8 cellular contexts compared by ENCODE assay signal in the genomic region with DNA sequence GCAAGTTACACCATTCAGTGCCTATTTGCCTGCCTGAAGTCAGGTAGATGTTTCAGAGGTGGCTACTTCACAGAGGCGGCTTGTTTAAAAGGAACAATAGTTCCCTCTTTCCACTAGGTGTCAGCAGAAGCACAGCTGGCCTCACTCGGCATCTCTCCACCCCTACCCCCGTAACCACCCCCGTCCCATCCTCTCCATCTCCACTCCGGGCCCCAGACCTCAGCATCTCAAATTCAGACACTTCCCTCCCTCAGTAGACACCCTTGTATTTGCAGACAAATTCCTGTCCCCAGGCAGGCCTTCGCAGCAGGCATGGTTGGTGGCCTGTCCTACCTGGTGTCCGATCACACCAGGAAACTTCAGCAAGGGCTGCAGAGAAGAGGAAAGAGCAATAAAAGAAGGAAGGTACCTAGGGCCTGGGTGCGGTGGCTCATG. TPM values are rescaled to one million over a fixed set of nuclear protein-coding genes. Genes with fewer than 3 reads are reported as not detected.
DNase-seq lines count a peak whose midpoint lies in the region; ATAC-seq and TF ChIP-seq lines count a peak whose summit lies in the region.

No MANE protein-coding gene starts in this region.

- H3K27me3 ChIP-seq in OCI-LY3 (ENCODE audit: low read depth, low read length) (no peaks in the 10 kb centered on the region), neural progenitor cell (no peaks in the 10 kb centered on the region), uterus (no peaks in the 10 kb centered on the region)

- no peaks in the 10 kb centered on the region for H4K20me1 ChIP-seq in OCI-LY3 (ENCODE audit: insufficient read depth, low read length)
- no peaks in the 10 kb centered on the region for H4K20me1 ChIP-seq in neural progenitor cell (ENCODE audit: low read depth)

- H3K4me1 ChIP-seq in OCI-LY3 (ENCODE audit: low read length) = peaks cover 11% of the 10 kb centered on the region; the same call in 1 of the 2 replicates
- H3K4me1 ChIP-seq in neural progenitor cell = peaks cover 8% of the 10 kb centered on the region
- no peaks in the 10 kb centered on the region for H3K4me1 ChIP-seq in uterus

- peaks cover 8% of the 10 kb centered on the region for H3K27me3 Mint-ChIP-seq in activated T-cell treated with anti-CD3 and anti-CD28 coated beads, Interleukin-2, amount 50 U/mL, for 4 hours (ENCODE audit: low read depth)
- peaks cover 12% of the 10 kb centered on the region for H3K27me3 Mint-ChIP-seq in neural progenitor cell (ENCODE audit: insufficient read depth, low read depth)

- intact Hi-C loops in uterus (cut with DNase I; ENCODE audit: low total_unique reads) = no loop called here

- no peak overlapping the region for H3K27ac ChIP-seq in OCI-LY3 (ENCODE audit: low read length)
- H3K27ac ChIP-seq in neural progenitor cell = no peak overlapping the region
- no peak overlapping the region for H3K27ac ChIP-seq in uterus

- peaks cover 7% of the 10 kb centered on the region for H3F3A ChIP-seq in neural progenitor cell (ENCODE audit: low read depth)

- peaks cover 4% of the 10 kb centered on the region for H3K4me1 Mint-ChIP-seq in activated T-cell treated with anti-CD3 and anti-CD28 coated beads, Interleukin-2, amount 50 U/mL, for 4 hours (ENCODE audit: low read depth)
- peaks cover 6% of the 10 kb centered on the region for H3K4me1 Mint-ChIP-seq in neural progenitor cell

- DNase-seq in D341Med (ENCODE audit: low spot score) (peak; percentile 87), KG1 (lab: John Stamatoyannopoulos, UW) (peak; percentile 6), fibroblast of peridontal ligament (ENCODE audit: extremely low read depth) (peak; percentile 65), neural progenitor cell (ENCODE audit: low spot score) (peak; percentile 89), uterus (peak; percentile 52 to 59)
- peak; percentile 34 for DNase-seq in activated T-cell treated with anti-CD3 and anti-CD28 coated beads, Interleukin-2, amount 50 U/mL, for 4 hours

- no peak overlapping the region for H3K9ac ChIP-seq in OCI-LY3 (ENCODE audit: low read length)
- H3K9ac ChIP-seq in neural progenitor cell = no peak overlapping the region

- no peaks in the 10 kb centered on the region for H3K36me3 Mint-ChIP-seq in activated T-cell treated with anti-CD3 and anti-CD28 coated beads, Interleukin-2, amount 50 U/mL, for 4 hours (ENCODE audit: insufficient read depth)
- H3K36me3 Mint-ChIP-seq in neural progenitor cell = no peaks in the 10 kb centered on the region

- no peaks in the 10 kb centered on the region for H3K9me3 ChIP-seq in OCI-LY3 (ENCODE audit: insufficient read depth, low read length)
- H3K9me3 ChIP-seq in neural progenitor cell (ENCODE audit: low read depth) = no peaks in the 10 kb centered on the region
- no peaks in the 10 kb centered on the region for H3K9me3 ChIP-seq in uterus

- TF ChIP-seq POLR2A in uterus (IDR thresholded peaks at IDR 0.05) = no peak

- peak; percentile 93 to 94 for ATAC-seq in activated T-cell treated with anti-CD3 and anti-CD28 coated beads, Interleukin-2, amount 50 U/mL, for 4 hours
- no peak for ATAC-seq in HG03025 (IDR thresholded peaks at IDR 0.05; ENCODE audit: low FRiP score, unreplicated experiment)

- H2AFZ ChIP-seq in OCI-LY3 (ENCODE audit: low read depth, low read length) (peak overlapping the region; percentile 79), neural progenitor cell (replicated peaks) (peak overlapping the region; percentile 86)

- TF ChIP-seq CTCF in OCI-LY3 (IDR thresholded peaks at IDR 0.05; ENCODE audit: low read depth, low read length) = peak; percentile 82
- TF ChIP-seq CTCF in neural progenitor cell (IDR thresholded peaks at IDR 0.05) = peak; percentile 80
- TF ChIP-seq CTCF in uterus (IDR thresholded peaks at IDR 0.05) = peak; percentile 65 to 82 (median 75)

- H3K4me2 ChIP-seq in OCI-LY3 (ENCODE audit: low read length) (peak overlapping the region; percentile 75), neural progenitor cell (peak overlapping the region; percentile 61)

- H3K79me2 ChIP-seq in OCI-LY3 (ENCODE audit: low read length) (no peaks in the 10 kb centered on the region), neural progenitor cell (ENCODE audit: low read depth) (no peaks in the 10 kb centered on the region)

- H3K4me3 Mint-ChIP-seq in activated T-cell treated with anti-CD3 and anti-CD28 coated beads, Interleukin-2, amount 50 U/mL, for 4 hours = no peak overlapping the region
- peak overlapping the region; percentile 55 for H3K4me3 Mint-ChIP-seq in neural progenitor cell

- H3K9me3 Mint-ChIP-seq in activated T-cell treated with anti-CD3 and anti-CD28 coated beads, Interleukin-2, amount 50 U/mL, for 4 hours = no peaks in the 10 kb centered on the region
- H3K9me3 Mint-ChIP-seq in neural progenitor cell = no peaks in the 10 kb centered on the region

- no peaks in the 10 kb centered on the region for H3K36me3 ChIP-seq in OCI-LY3 (replicated peaks; ENCODE audit: low read depth, low read length)
- no peaks in the 10 kb centered on the region for H3K36me3 ChIP-seq in neural progenitor cell
- H3K36me3 ChIP-seq in uterus = no peaks in the 10 kb centered on the region

- peak overlapping the region; percentile 84 for H3K27ac Mint-ChIP-seq in neural progenitor cell

- H3K4me3 ChIP-seq in OCI-LY3 (ENCODE audit: low read length) (peak overlapping the region; percentile 54), neural progenitor cell (peak overlapping the region; percentile 23), uterus (no peak overlapping the region)

RNA-seq across cellular contexts. Expression of a gene that starts 9.1 kb away (rescaled TPM):
- 100 to 1,000 TPM; 112 to 126 (median 120) TPM for total RNA-seq in activated T-cell treated with anti-CD3 and anti-CD28 coated beads, Interleukin-2, amount 50 U/mL, for 4 hours
- total RNA-seq in neural progenitor cell (ENCODE audit: low replicate concordance) (17.1 and 34.7 TPM in 2 replicates), uterus (100 to 1,000 TPM in 1 of 4 donors, 10 to 100 TPM in 3; 17.8 to 194 (median 48.5) TPM)

RNA-seq across cellular contexts. Expression of a gene that starts 58.8 kb away (rescaled TPM):
- 10 to 100 TPM; 31.8 to 35.8 (median 34.7) TPM for total RNA-seq in activated T-cell treated with anti-CD3 and anti-CD28 coated beads, Interleukin-2, amount 50 U/mL, for 4 hours
- total RNA-seq in neural progenitor cell (ENCODE audit: low replicate concordance) (6.9 and 13.9 TPM in 2 replicates), uterus (10 to 100 TPM in 3 of 4 donors, 1 to 10 TPM in 1; 9.4 to 12.4 (median 10.6) TPM)

Comparison
In these comparisons a context has a peak if more than half of its experiments do, and no peak if none do; other contexts are left out.
1. DNase-seq: peak in every context shown above with its lines; median percentile 89 in neural progenitor cell; 87 in D341Med; 65 in fibroblast of peridontal ligament; 56 in uterus; 34 in activated T-cell treated with anti-CD3 and anti-CD28 coated beads, Interleukin-2, amount 50 U/mL, for 4 hours; 6 in KG1.
2. H3K4me3 ChIP-seq: peak in OCI-LY3 (single experiment) and neural progenitor cell (single experiment); none in uterus (0 of 2).
3. Peak in every context shown above with its lines, with median percentiles within 50 percentile points of each other: CTCF ChIP-seq.